ENCODE assay signal across 25 cellular contexts in the genomic region with DNA sequence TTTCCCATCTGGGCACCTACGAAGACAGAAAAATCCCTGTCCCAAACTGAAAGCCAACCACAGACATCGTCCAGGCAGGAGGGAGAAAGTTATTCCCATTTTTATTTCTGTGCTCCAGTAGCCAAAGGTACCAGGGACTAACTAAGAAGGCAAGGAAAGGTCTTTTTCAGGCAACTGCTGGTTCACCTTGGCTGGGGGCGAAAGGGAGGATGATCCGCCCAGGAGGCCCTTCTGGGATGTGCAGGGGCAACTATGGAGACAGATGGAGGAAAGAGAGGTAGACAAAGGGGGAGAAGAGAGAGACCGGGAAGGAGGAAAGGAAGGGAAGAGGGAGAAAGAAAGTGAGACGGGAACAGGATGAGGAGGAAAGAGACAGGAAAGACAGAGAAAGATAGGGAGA. TPM values are rescaled to one million over a fixed set of nuclear protein-coding genes. Genes with fewer than 3 reads are reported as not detected.
"Had no signal": no experiment of that assay in that cellular context is flagged by ENCODE, and none has a peak within 500 bp of the region (broad histone marks: within the 10 kb centered on the region; RNA-seq: fewer than 3 reads in every experiment).

No MANE protein-coding gene starts in this region.

- H3K9me3 Mint-ChIP-seq: activated naive CD4-positive, alpha-beta T cell treated with anti-CD3 and anti-CD28 coated beads, Interleukin-2, amount 10 ng/mL, durations not matched to agents 7 days and 5 days; activated naive CD8-positive, alpha-beta T cell treated with anti-CD3 and anti-CD28 coated beads, Interleukin-2, amount 50 U/mL, for 24 hours had no signal

- H3K9me3 ChIP-seq: breast epithelium, esophagus squamous epithelium, mucosa of descending colon, sigmoid colon, stomach had no signal

- H3K79me2 ChIP-seq: parathyroid adenoma had no signal

- H3K27me3 ChIP-seq: breast epithelium, esophagus squamous epithelium, sigmoid colon had no signal

- H3K9ac ChIP-seq: parathyroid adenoma had no signal

- H3K27ac ChIP-seq: breast epithelium, coronary artery, esophagus squamous epithelium, parathyroid adenoma, sigmoid colon, stomach had no signal

- H3K4me1 Mint-ChIP-seq: activated naive CD4-positive, alpha-beta T cell treated with anti-CD3 and anti-CD28 coated beads, Interleukin-2, amount 10 ng/mL, durations not matched to agents 7 days and 5 days; activated naive CD8-positive, alpha-beta T cell treated with anti-CD3 and anti-CD28 coated beads, Interleukin-2, amount 50 U/mL, for 24 hours; immature natural killer cell; naive B cell; stimulated activated effector memory CD8-positive, alpha-beta T cell treated with anti-CD3 and anti-CD28 coated beads, Interleukin-12 subunit alpha, Interleukin-12 subunit beta, amount 100 ng/mL, for 72 hours had no signal

- H3K36me3 Mint-ChIP-seq: activated naive CD4-positive, alpha-beta T cell treated with anti-CD3 and anti-CD28 coated beads, Interleukin-2, amount 10 ng/mL, durations not matched to agents 7 days and 5 days; immature natural killer cell; stimulated activated effector memory CD8-positive, alpha-beta T cell treated with anti-CD3 and anti-CD28 coated beads, Interleukin-12 subunit alpha, Interleukin-12 subunit beta, amount 100 ng/mL, for 72 hours had no signal

- H3K27ac Mint-ChIP-seq: activated naive CD4-positive, alpha-beta T cell treated with anti-CD3 and anti-CD28 coated beads, Interleukin-2, amount 10 ng/mL, durations not matched to agents 7 days and 5 days; activated naive CD8-positive, alpha-beta T cell treated with anti-CD3 and anti-CD28 coated beads, Interleukin-2, amount 50 U/mL, for 24 hours; immature natural killer cell; stimulated activated effector memory CD8-positive, alpha-beta T cell treated with anti-CD3 and anti-CD28 coated beads, Interleukin-12 subunit alpha, Interleukin-12 subunit beta, amount 100 ng/mL, for 72 hours had no signal

- H3K36me3 ChIP-seq: breast epithelium had no signal

- DNase-seq: activated CD4-positive, alpha-beta T cell treated with anti-CD3 and anti-CD28 coated beads, Interleukin-2, amount 50 U/mL, for 1 hour; activated CD4-positive, CD25-positive, alpha-beta regulatory T cell treated with anti-CD3 and anti-CD28 coated beads, Interleukin-2, amount 50 U/mL, for 72 hours; activated CD8-positive, alpha-beta memory T cell treated with anti-CD3 and anti-CD28 coated beads, Interleukin-2, amount 50 U/mL, for 48 hours; activated effector memory CD4-positive, alpha-beta T cell treated with Interleukin-2 at 50 U/mL for 16 hours; activated naive CD4-positive, alpha-beta T cell treated with anti-CD3 and anti-CD28 coated beads, Interleukin-2, amount 10 ng/mL, durations not matched to agents 7 days and 5 days; activated naive CD8-positive, alpha-beta T cell treated with anti-CD3 and anti-CD28 coated beads, Interleukin-2, amount 50 U/mL, for 24 hours; activated T-cell treated with anti-CD3 and anti-CD28 coated beads, Interleukin-2, amount 50 U/mL, for 48 hours; anterior cingulate cortex; effector CD4-positive, alpha-beta T cell; esophagus squamous epithelium; hypothalamus; immature natural killer cell; mesenchymal stem cell; naive B cell; sigmoid colon; stimulated activated CD4-positive, alpha-beta T cell treated with anti-CD3 and anti-CD28 coated beads, Interleukin-4, amount 100 ng/mL, for 24 hours; stomach; T-helper 1 cell; T1000; trophoblast cell had no signal

- ATAC-seq: activated naive CD8-positive, alpha-beta T cell treated with anti-CD3 and anti-CD28 coated beads, Interleukin-2, amount 50 U/mL, for 24 hours; stimulated activated effector memory CD8-positive, alpha-beta T cell treated with anti-CD3 and anti-CD28 coated beads, Interleukin-12 subunit alpha, Interleukin-12 subunit beta, amount 100 ng/mL, for 72 hours had no signal

- H3K4me3 ChIP-seq: breast epithelium, coronary artery, esophagus squamous epithelium, mucosa of descending colon, sigmoid colon, stomach had no signal

- H3K4me1 ChIP-seq: breast epithelium, esophagus squamous epithelium, parathyroid adenoma, sigmoid colon had no signal

- H3K4me3 Mint-ChIP-seq: activated naive CD4-positive, alpha-beta T cell treated with anti-CD3 and anti-CD28 coated beads, Interleukin-2, amount 10 ng/mL, durations not matched to agents 7 days and 5 days; activated naive CD8-positive, alpha-beta T cell treated with anti-CD3 and anti-CD28 coated beads, Interleukin-2, amount 50 U/mL, for 24 hours; immature natural killer cell; naive B cell; stimulated activated effector memory CD8-positive, alpha-beta T cell treated with anti-CD3 and anti-CD28 coated beads, Interleukin-12 subunit alpha, Interleukin-12 subunit beta, amount 100 ng/mL, for 72 hours had no signal

- H2AFZ ChIP-seq: parathyroid adenoma had no signal

RNA-seq across cellular contexts. Expression of a gene that starts 13.3 kb away (rescaled TPM):
- polyA plus RNA-seq: immature natural killer cell had no signal
